1 cellular context compared by ENCODE assay signal in the genomic region with DNA sequence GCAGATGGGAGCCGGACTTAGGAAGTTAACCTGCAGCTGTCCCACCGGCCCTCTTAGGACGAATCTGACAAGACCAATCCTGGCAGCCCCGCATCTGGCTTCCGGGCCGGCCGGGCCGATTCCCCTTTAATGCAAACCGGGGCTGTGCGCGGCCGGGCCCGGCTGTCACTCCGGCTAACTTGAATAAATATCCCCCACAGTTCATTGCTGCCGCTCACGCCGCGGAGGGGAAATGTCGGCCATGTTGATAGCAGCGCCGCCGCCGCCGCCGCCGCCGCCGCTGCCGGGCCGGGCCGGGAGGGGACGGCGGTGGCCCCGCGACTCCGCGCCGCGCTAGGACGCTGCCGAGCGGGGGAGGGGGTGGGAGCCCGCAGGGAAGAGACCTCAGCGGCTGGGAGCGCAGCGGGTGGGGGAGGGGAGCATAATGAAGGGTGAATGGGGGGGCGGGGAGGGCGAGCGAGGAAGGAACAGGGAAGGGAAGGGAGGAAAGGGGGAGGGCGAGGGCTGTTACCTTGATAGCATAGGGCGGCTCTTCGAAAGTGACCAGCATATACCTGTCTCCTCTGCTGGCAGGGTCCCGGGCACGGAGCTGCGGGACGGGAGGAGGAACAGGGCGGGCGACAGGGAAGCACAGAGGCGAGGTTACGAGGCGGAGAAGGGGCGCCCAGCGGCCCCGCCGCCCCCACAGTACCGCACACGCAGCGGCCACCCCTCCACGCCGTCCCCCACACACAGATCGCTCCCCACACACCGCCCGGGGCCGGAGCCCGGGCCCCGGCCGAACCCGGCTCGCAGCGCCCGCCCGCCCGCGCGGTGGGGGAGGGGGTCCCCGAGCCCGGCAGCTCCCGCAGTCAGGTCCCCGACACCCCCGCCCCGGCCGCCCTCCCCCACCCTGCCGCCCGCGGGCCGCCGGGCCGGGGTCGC.
TF ChIP-seq lines count a peak whose summit lies in the region.

No MANE protein-coding gene starts in this region.

TF ChIP-seq in GM23338, 12 proteins besides CTCF, POLR2A, EP300 and RAD21 (continued from another document):
- TF ChIP-seq ZNF462 (CRISPR knock-in tag; IDR thresholded peaks at IDR 0.05) (no peak), NANOG (IDR thresholded peaks at IDR 0.05; ENCODE audit: borderline replicate concordance) (no peak), REST (IDR thresholded peaks at IDR 0.05; ENCODE audit: unreplicated experiment) (no peak), EZH2phosphoT487 (IDR thresholded peaks at IDR 0.05; ENCODE audit: unreplicated experiment) (no peak)
